ENCODE assay signal across 8 cellular contexts in the genomic region with DNA sequence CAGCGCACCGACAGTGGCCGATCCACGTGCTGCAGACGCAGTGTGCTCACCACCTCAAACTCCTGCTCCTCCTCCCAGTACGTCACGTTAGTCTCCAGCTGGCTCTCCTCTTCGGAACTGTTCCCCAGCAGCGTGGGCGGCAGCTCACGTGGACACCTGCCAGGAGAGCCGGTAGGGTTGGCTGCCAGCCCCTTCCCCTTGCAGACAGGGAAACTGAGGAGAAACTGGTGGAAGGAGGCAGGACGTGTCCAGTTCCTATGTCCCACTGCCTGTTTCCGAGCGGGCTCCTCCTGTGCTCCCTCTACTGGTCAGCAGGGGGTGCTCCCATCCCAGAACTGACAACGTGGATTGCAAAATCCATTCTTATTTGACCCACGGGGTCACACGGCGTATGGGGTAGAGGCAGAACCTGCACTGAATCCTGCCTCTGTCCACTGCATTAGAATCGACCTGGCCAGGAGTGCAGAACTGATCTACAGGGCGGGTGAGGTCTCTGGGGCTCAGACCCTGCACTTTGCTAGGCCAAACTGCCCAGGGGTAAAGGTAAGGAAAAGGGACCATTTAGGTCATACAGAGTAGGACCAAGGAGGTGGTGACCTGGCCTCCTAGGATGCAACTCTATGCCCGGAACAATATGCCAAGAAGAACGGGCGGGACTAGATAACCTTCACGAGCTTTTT. TPM values are rescaled to one million over a fixed set of nuclear protein-coding genes. Genes with fewer than 3 reads are reported as not detected.
DNase-seq lines count a peak whose midpoint lies in the region; ATAC-seq and TF ChIP-seq lines count a peak whose summit lies in the region.

No MANE protein-coding gene starts in this region.

- no peaks in the 10 kb centered on the region for H3K4me1 Mint-ChIP-seq in CD4-positive, alpha-beta T cell (ENCODE audit: low read depth)
- peaks cover 0 to 13% of the 10 kb centered on the region in 2 donors for H3K4me1 Mint-ChIP-seq in effector memory CD8-positive, alpha-beta T cell (ENCODE audit: low read depth in 2 of 2)
- H3K4me1 Mint-ChIP-seq in mesothelial cell of epicardium: peaks cover 2% of the 10 kb centered on the region

- no peaks in the 10 kb centered on the region for H3K9me3 Mint-ChIP-seq in CD4-positive, alpha-beta T cell
- no peaks in the 10 kb centered on the region for H3K9me3 Mint-ChIP-seq in effector memory CD8-positive, alpha-beta T cell
- H3K9me3 Mint-ChIP-seq in mesothelial cell of epicardium: no peaks in the 10 kb centered on the region

- H3K27me3 Mint-ChIP-seq in CD4-positive, alpha-beta T cell: no peaks in the 10 kb centered on the region
- peaks cover 0 to 15% of the 10 kb centered on the region in 2 donors for H3K27me3 Mint-ChIP-seq in effector memory CD8-positive, alpha-beta T cell
- H3K27me3 Mint-ChIP-seq in mesothelial cell of epicardium (ENCODE audit: low read depth): no peaks in the 10 kb centered on the region

- H3K4me3 Mint-ChIP-seq in CD4-positive, alpha-beta T cell: no peak overlapping the region
- H3K4me3 Mint-ChIP-seq in effector memory CD8-positive, alpha-beta T cell: no peak overlapping the region
- no peak overlapping the region for H3K4me3 Mint-ChIP-seq in mesothelial cell of epicardium

- POLR2A ChIA-PET in CD4-positive, alpha-beta T cell (lab: Charles Lee): no interaction called here

- H3K36me3 Mint-ChIP-seq in CD4-positive, alpha-beta T cell (ENCODE audit: low read depth): no peaks in the 10 kb centered on the region
- H3K36me3 Mint-ChIP-seq in effector memory CD8-positive, alpha-beta T cell (ENCODE audit: insufficient read depth): peaks cover 2% of the 10 kb centered on the region
- peaks cover 6% of the 10 kb centered on the region for H3K36me3 Mint-ChIP-seq in mesothelial cell of epicardium

- TF ChIP-seq CTCF in CD4-positive, alpha-beta T cell (IDR thresholded peaks at IDR 0.05): peak; percentile 62
- peak; percentile 90 for TF ChIP-seq CTCF in mesothelial cell of epicardium (IDR thresholded peaks at IDR 0.05; ENCODE audit: unreplicated experiment)

- CTCF ChIA-PET in CD4-positive, alpha-beta T cell (lab: Charles Lee): no interaction called here

- H3K27ac Mint-ChIP-seq in CD4-positive, alpha-beta T cell: no peak overlapping the region
- peak overlapping the region; percentile 9 to 47 for H3K27ac Mint-ChIP-seq in effector memory CD8-positive, alpha-beta T cell
- no peak overlapping the region for H3K27ac Mint-ChIP-seq in mesothelial cell of epicardium

- no peak overlapping the region for H3K27ac ChIP-seq in CD4-positive, alpha-beta T cell (ENCODE audit: low read depth, low read length)

- H3K27me3 ChIP-seq in CD4-positive, alpha-beta T cell (ENCODE audit: control insufficient read depth, insufficient read depth, low read length): no peaks in the 10 kb centered on the region

- peak; percentile 43 for ATAC-seq in CD4-positive, alpha-beta T cell (ENCODE audit: poor library complexity)
- peak; percentile 64 for ATAC-seq in GM19452 (IDR thresholded peaks at IDR 0.05; ENCODE audit: unreplicated experiment)
- peak; percentile 61 for ATAC-seq in effector memory CD8-positive, alpha-beta T cell (replicated peaks)
- no peak for ATAC-seq in GM19023 (IDR thresholded peaks at IDR 0.05; ENCODE audit: unreplicated experiment)

- DNase-seq in CD4-positive, alpha-beta T cell: peak in 6 of 10 experiments; percentile 5 to 17 (median 14)
- DNase-seq in NCI-H128 (lab: John Stamatoyannopoulos, UW; ENCODE audit: unreplicated experiment): peak; percentile 0
- DNase-seq in activated CD4-positive, alpha-beta T cell treated with anti-CD3 and anti-CD28 coated beads, Interleukin-2, amount 50 U/mL, for 24 hours (ENCODE audit: low read depth in 1 of 2, low spot score in 1 of 2): peak; percentile 6 to 17
- DNase-seq in effector memory CD8-positive, alpha-beta T cell: peak; percentile 25 to 48 (median 32)
- DNase-seq in mesothelial cell of epicardium (ENCODE audit: low spot score in 2 of 2, unreplicated experiment in 2 of 2): peak in 1 of 2 experiments; percentile 68
- peak; percentile 29 for DNase-seq in stimulated activated CD8-positive, alpha-beta memory T cell treated with anti-CD3 and anti-CD28 coated beads, Interleukin-4, amount 100 ng/mL, for 24 hours (ENCODE audit: low read depth)

- intact Hi-C loops in CD4-positive, alpha-beta T cell (cut with DNase I, micrococcal nuclease): loop anchor here (1.0 to 2.0 kb wide), 3 partner anchors 87 to 306 kb away; no protein-coding TSS in a partner anchor

- no peaks in the 10 kb centered on the region for H3K9me3 ChIP-seq in CD4-positive, alpha-beta T cell (ENCODE audit: control insufficient read depth, low read length)

RNA-seq across cellular contexts. Expression of a gene that starts 25.7 kb away (rescaled TPM):
- not detected for total RNA-seq in CD4-positive, alpha-beta T cell
- total RNA-seq in mesothelial cell of epicardium: 100 to 105 TPM (median 102 TPM) in 3 replicates

RNA-seq across cellular contexts. Expression of a gene that starts 36.6 kb away (rescaled TPM):
- total RNA-seq in CD4-positive, alpha-beta T cell: not detected
- 0.51 to 1.1 TPM (median 0.68 TPM) in 3 replicates for total RNA-seq in mesothelial cell of epicardium

RNA-seq across cellular contexts. Expression of a gene that starts 43.6 kb away (rescaled TPM):
- under 1 TPM; 0.45 to 0.52 TPM for total RNA-seq in CD4-positive, alpha-beta T cell
- total RNA-seq in mesothelial cell of epicardium: 0.07 to 0.27 TPM (median 0.18 TPM) in 3 replicates

RNA-seq across cellular contexts. Expression of a gene that starts 59.9 kb away (rescaled TPM):
- not detected for total RNA-seq in CD4-positive, alpha-beta T cell
- not detected in 3 replicates for total RNA-seq in mesothelial cell of epicardium

Comparison
In these comparisons a context has a peak if more than half of its experiments do, and no peak if none do; other contexts are left out.
1. H3K27ac Mint-ChIP-seq: peak in effector memory CD8-positive, alpha-beta T cell (2 of 2); none in CD4-positive, alpha-beta T cell (single experiment) and mesothelial cell of epicardium (single experiment).
2. RNA of a gene that starts 25.7 kb away (total RNA-seq): 100 to 105 TPM in mesothelial cell of epicardium; not detected in CD4-positive, alpha-beta T cell; every median in the first group is over 10 times any median in the second.